In the genomic region with DNA sequence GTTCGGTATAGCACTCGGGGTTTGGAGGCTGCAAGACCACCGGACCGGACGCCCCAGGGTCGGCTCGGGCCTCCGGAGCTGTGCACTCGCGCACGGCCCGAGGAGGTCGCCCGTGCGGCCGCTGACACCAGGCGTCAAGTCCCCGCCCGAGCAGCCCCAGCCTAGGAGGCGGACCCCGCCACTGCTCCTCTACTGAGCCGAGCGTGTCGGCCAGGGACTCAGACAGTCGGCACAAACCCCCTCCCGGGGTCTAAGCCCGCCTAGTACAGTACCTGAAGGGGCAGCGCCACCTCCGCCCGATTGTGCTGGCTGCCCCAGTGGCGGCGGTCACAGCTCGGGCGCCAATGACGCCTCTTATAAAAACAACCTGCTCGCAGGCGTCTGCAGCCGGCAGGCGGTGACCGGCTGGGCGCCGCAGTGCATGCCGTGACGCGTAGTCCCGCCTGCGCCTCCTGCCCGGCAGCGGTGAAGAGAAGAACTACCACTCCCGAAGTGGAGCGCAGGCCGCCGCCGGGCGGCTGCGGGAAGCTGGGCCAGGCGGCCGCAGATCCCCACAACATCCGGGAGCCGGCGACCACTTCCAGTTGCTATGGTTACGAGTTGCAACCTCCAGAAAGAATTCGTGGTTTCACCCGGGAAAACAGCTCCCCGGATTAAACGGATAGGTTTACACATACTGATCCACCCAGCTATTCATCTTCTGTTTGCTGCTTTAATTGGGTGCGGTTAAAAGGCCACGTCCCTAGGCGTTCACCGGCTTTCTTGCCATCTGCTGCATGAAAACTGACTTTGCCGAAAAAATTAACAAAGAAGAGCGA, we compare ENCODE assay signal across 8 cellular contexts. TPM values are rescaled to one million over a fixed set of nuclear protein-coding genes. Genes with fewer than 3 reads are reported as not detected.
DNase-seq lines count a peak whose midpoint lies in the region; ATAC-seq and TF ChIP-seq lines count a peak whose summit lies in the region.

A gene with protein sequence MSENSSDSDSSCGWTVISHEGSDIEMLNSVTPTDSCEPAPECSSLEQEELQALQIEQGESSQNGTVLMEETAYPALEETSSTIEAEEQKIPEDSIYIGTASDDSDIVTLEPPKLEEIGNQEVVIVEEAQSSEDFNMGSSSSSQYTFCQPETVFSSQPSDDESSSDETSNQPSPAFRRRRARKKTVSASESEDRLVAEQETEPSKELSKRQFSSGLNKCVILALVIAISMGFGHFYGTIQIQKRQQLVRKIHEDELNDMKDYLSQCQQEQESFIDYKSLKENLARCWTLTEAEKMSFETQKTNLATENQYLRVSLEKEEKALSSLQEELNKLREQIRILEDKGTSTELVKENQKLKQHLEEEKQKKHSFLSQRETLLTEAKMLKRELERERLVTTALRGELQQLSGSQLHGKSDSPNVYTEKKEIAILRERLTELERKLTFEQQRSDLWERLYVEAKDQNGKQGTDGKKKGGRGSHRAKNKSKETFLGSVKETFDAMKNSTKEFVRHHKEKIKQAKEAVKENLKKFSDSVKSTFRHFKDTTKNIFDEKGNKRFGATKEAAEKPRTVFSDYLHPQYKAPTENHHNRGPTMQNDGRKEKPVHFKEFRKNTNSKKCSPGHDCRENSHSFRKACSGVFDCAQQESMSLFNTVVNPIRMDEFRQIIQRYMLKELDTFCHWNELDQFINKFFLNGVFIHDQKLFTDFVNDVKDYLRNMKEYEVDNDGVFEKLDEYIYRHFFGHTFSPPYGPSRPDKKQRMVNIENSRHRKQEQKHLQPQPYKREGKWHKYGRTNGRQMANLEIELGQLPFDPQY (minus strand): TSS at position 411 of the 818 bp plus-strand sequence. CDS start 18,935 bp downstream, outside the sequence.
A gene with protein sequence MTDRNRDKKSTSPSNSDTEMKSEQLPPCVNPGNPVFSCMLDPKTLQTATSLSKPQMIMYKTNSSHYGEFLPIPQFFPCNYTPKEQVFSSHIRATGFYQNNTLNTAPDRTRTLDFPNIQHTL (plus strand): TSS at position 547 of the 818 bp plus-strand sequence. CDS start 274 bp downstream, outside the sequence.

- H3K4me1 Mint-ChIP-seq in chondrocyte (ENCODE audit: low read depth) = peaks cover 44% of the 10 kb centered on the region

- ATAC-seq in GM19025 (IDR thresholded peaks at IDR 0.05; ENCODE audit: low read depth, unreplicated experiment) (peak; percentile 95), HG03342 (IDR thresholded peaks at IDR 0.05; ENCODE audit: unreplicated experiment) (peak; percentile 93)

- no peaks in the 10 kb centered on the region for H3K36me3 Mint-ChIP-seq in chondrocyte (ENCODE audit: low read depth)

- no peaks in the 10 kb centered on the region for H3K27me3 Mint-ChIP-seq in chondrocyte (ENCODE audit: low read depth)

- peak within 1 kb of the TSS; percentile 92 for H3K4me3 Mint-ChIP-seq in chondrocyte (ENCODE audit: unreplicated experiment)

- H3K36me3 ChIP-seq in kidney epithelial cell (ENCODE audit: control insufficient read depth, insufficient read depth, low read length) = no peaks in the 10 kb centered on the region

- peak within 1 kb of the TSS; percentile 97 for H3K27ac Mint-ChIP-seq in chondrocyte (ENCODE audit: unreplicated experiment)

- peak within 1 kb of the TSS; percentile 80 for H3K4me3 ChIP-seq in kidney epithelial cell (ENCODE audit: low read depth, low read length)

- H3K27me3 ChIP-seq in kidney epithelial cell (ENCODE audit: control insufficient read depth, insufficient read depth, low read length) = no peaks in the 10 kb centered on the region

- DNase-seq in AML-193 (lab: John Stamatoyannopoulos, UW) (peak; percentile 88 to 93), NCI-H446 (lab: John Stamatoyannopoulos, UW) (peak; percentile 72 to 91), chondrocyte (ENCODE audit: low spot score) (peak; percentile 97), kidney epithelial cell (ENCODE audit: low read depth) (peak; percentile 87)
- peak; percentile 75 for DNase-seq in activated CD4-positive, alpha-beta T cell treated with anti-CD3 and anti-CD28 coated beads for 1 hour
- peak; percentile 75 to 85 for DNase-seq in stimulated activated CD4-positive, alpha-beta T cell treated with anti-CD3 and anti-CD28 coated beads, Interleukin-15, amount 100 ng/mL, for 48 hours (ENCODE audit: low read depth in 2 of 2)

- TF ChIP-seq CTCF in chondrocyte (IDR thresholded peaks at IDR 0.05) = peak; percentile 83
- peak; percentile 57 for TF ChIP-seq CTCF in kidney epithelial cell (IDR thresholded peaks at IDR 0.05; ENCODE audit: insufficient read depth, low read length, poor library complexity, severe bottlenecking)

- no peaks in the 10 kb centered on the region for H3K9me3 Mint-ChIP-seq in chondrocyte (ENCODE audit: low read depth)

RNA-seq across cellular contexts. Expression of the first gene that starts in this region (rescaled TPM):
- total RNA-seq in chondrocyte = 218 to 305 TPM (median 220 TPM) in 3 replicates
- total RNA-seq in kidney epithelial cell = 55.2 and 63.6 TPM in 2 replicates

RNA-seq across cellular contexts. Expression of the second gene that starts in this region (rescaled TPM):
- 2.7 to 3.8 TPM (median 3.1 TPM) in 3 replicates for total RNA-seq in chondrocyte
- total RNA-seq in kidney epithelial cell = 1.8 and 5.2 TPM in 2 replicates

Comparison
In these comparisons a context has a peak if more than half of its experiments do, and no peak if none do; other contexts are left out.
1. Peak in every context shown above with its lines: DNase-seq, ATAC-seq and H3K4me3 ChIP-seq.